ENCODE assay signal across 8 cellular contexts in genomic region chr10:88979153-88979562, GRCh38. TPM values are rescaled to one million over a fixed set of nuclear protein-coding genes. Genes with fewer than 3 reads are reported as not detected.
DNase-seq lines count a peak whose midpoint lies in the region; TF ChIP-seq lines count a peak whose summit lies in the region.

No MANE protein-coding gene starts in this region.

- H3K4me2 ChIP-seq in GM23248 (ENCODE audit: unreplicated experiment), result peak overlapping the region; percentile 60
- H3K4me2 ChIP-seq in skeletal muscle satellite cell (ENCODE audit: low read length), result peak overlapping the region; percentile 62

- no peak overlapping the region for H2AFZ ChIP-seq in GM23248

- in situ Hi-C loops in GM23248 (cut with MboI), result no loop called here

- H3K9me3 Mint-ChIP-seq in activated T-helper 2 cell treated with anti-CD3 and anti-CD28 coated beads, Interferon-gamma antibody, Interleukin-2, Interleukin-4, amounts not matched to agents 10 μg/mL and 5 μg/mL and 100 μg/mL, durations not matched to agents 14 hours and 24 hours and 36 hours, result peaks cover 2% of the 10 kb centered on the region

- no peaks in the 10 kb centered on the region for H3K27me3 ChIP-seq in GM23248 (replicated peaks; ENCODE audit: insufficient read depth)
- no peaks in the 10 kb centered on the region for H3K27me3 ChIP-seq in left ventricle myocardium inferior (ENCODE audit: low read depth)
- H3K27me3 ChIP-seq in skeletal muscle satellite cell (ENCODE audit: control insufficient read depth, insufficient read depth, low read length), result no peaks in the 10 kb centered on the region

- no peak for TF ChIP-seq CTCF in left ventricle myocardium inferior (IDR thresholded peaks at IDR 0.05; ENCODE audit: borderline replicate concordance)
- no peak for TF ChIP-seq CTCF in GM10266 (IDR thresholded peaks at IDR 0.05; ENCODE audit: control insufficient read depth, insufficient read depth, low read depth, missing control alignments)

- 1 to 5% methylated on average over 5 of the region's 5 CpGs for WGBS in GM23248 (ENCODE audit: low coverage in 1 of 2, low lambda C conversion rate in 2 of 2, missing lambda C conversion rate in 2 of 2), 2 experiments

- H3K9ac ChIP-seq in GM23248, result no peak overlapping the region
- peak overlapping the region; percentile 58 for H3K9ac ChIP-seq in skeletal muscle satellite cell (ENCODE audit: low read depth, low read length)

- H3K27ac ChIP-seq in GM23248 (peak overlapping the region; percentile 30), left ventricle myocardium inferior (replicated peaks) (peak overlapping the region; percentile 77)

- H3K4me1 Mint-ChIP-seq in activated T-helper 2 cell treated with anti-CD3 and anti-CD28 coated beads, Interferon-gamma antibody, Interleukin-2, Interleukin-4, amounts not matched to agents 10 μg/mL and 5 μg/mL and 100 μg/mL, durations not matched to agents 14 hours and 24 hours and 36 hours (ENCODE audit: low read depth), result peaks cover 30% of the 10 kb centered on the region

- H3K4me3 ChIP-seq in GM23248, result 0 out of 2 replicates have a peak overlapping the region, but pooled peaks have one; percentile 13
- H3K4me3 ChIP-seq in left ventricle myocardium inferior, result no peak overlapping the region
- H3K4me3 ChIP-seq in skeletal muscle satellite cell (ENCODE audit: low read length), result no peak overlapping the region

- peaks cover 3% of the 10 kb centered on the region for H3K36me3 Mint-ChIP-seq in activated T-helper 2 cell treated with anti-CD3 and anti-CD28 coated beads, Interferon-gamma antibody, Interleukin-2, Interleukin-4, amounts not matched to agents 10 μg/mL and 5 μg/mL and 100 μg/mL, durations not matched to agents 14 hours and 24 hours and 36 hours (ENCODE audit: low read depth)

- H3F3A ChIP-seq in GM23248 (ENCODE audit: insufficient read depth), result peaks cover 39% of the 10 kb centered on the region; the same call in 1 of the 2 replicates

- intact Hi-C loops in activated T-helper 2 cell treated with anti-CD3 and anti-CD28 coated beads, Interferon-gamma antibody, Interleukin-2, Interleukin-4, amounts not matched to agents 10 μg/mL and 5 μg/mL and 100 μg/mL, durations not matched to agents 14 hours and 24 hours and 36 hours (cut with micrococcal nuclease), result no loop called here
- intact Hi-C loops in left ventricle myocardium inferior (cut with micrococcal nuclease), result no loop called here

- H3K27me3 Mint-ChIP-seq in activated T-helper 2 cell treated with anti-CD3 and anti-CD28 coated beads, Interferon-gamma antibody, Interleukin-2, Interleukin-4, amounts not matched to agents 10 μg/mL and 5 μg/mL and 100 μg/mL, durations not matched to agents 14 hours and 24 hours and 36 hours (ENCODE audit: low read depth), result no peaks in the 10 kb centered on the region

- H3K9me2 ChIP-seq in GM23248 (ENCODE audit: insufficient read depth), result no peaks in the 10 kb centered on the region

- DNase-seq in GM23248 (peak; percentile 95), left ventricle myocardium inferior (no peak), GM10266 (ENCODE audit: extremely low spot score) (no peak), NCI-H446 treated with DMSO at 0.1 percent for 48 hours (lab: John Stamatoyannopoulos, UW) (no peak), D341Med (ENCODE audit: low spot score) (no peak)
- DNase-seq in activated T-helper 2 cell treated with anti-CD3 and anti-CD28 coated beads, Interferon-gamma antibody, Interleukin-2, Interleukin-4, amounts not matched to agents 10 μg/mL and 5 μg/mL and 100 μg/mL, durations not matched to agents 14 hours and 24 hours and 36 hours (ENCODE audit: low spot score), result no peak
- no peak for DNase-seq in activated CD4-positive, alpha-beta T cell treated with anti-CD3 and anti-CD28 coated beads, Interleukin-2, amount 50 U/mL, for 1 hour

- H3K79me2 ChIP-seq in GM23248 (ENCODE audit: insufficient read depth), result peaks cover 49% of the 10 kb centered on the region

- H3K36me3 ChIP-seq in GM23248 (ENCODE audit: low read depth), result peaks cover 11% of the 10 kb centered on the region; the same call in 1 of the 2 replicates
- no peaks in the 10 kb centered on the region for H3K36me3 ChIP-seq in left ventricle myocardium inferior
- H3K36me3 ChIP-seq in skeletal muscle satellite cell (ENCODE audit: insufficient read depth, low read length), result no peaks in the 10 kb centered on the region

- H3K4me1 ChIP-seq in GM23248 (ENCODE audit: insufficient read depth), result peaks cover 33% of the 10 kb centered on the region
- H3K4me1 ChIP-seq in left ventricle myocardium inferior, result peaks cover 71% of the 10 kb centered on the region
- peaks cover 38% of the 10 kb centered on the region for H3K4me1 ChIP-seq in skeletal muscle satellite cell (ENCODE audit: control insufficient read depth, insufficient read depth, low read length)

- peak overlapping the region; percentile 19 for H3K27ac Mint-ChIP-seq in activated T-helper 2 cell treated with anti-CD3 and anti-CD28 coated beads, Interferon-gamma antibody, Interleukin-2, Interleukin-4, amounts not matched to agents 10 μg/mL and 5 μg/mL and 100 μg/mL, durations not matched to agents 14 hours and 24 hours and 36 hours

- no peak overlapping the region for H3K4me3 Mint-ChIP-seq in activated T-helper 2 cell treated with anti-CD3 and anti-CD28 coated beads, Interferon-gamma antibody, Interleukin-2, Interleukin-4, amounts not matched to agents 10 μg/mL and 5 μg/mL and 100 μg/mL, durations not matched to agents 14 hours and 24 hours and 36 hours (ENCODE audit: low read depth)

- H3K9me3 ChIP-seq in GM23248 (ENCODE audit: low read depth), result no peaks in the 10 kb centered on the region
- no peaks in the 10 kb centered on the region for H3K9me3 ChIP-seq in left ventricle myocardium inferior (replicated peaks)
- no peaks in the 10 kb centered on the region for H3K9me3 ChIP-seq in skeletal muscle satellite cell (replicated peaks; ENCODE audit: low read length)

- H4K20me1 ChIP-seq in GM23248 (ENCODE audit: insufficient read depth), result no peaks in the 10 kb centered on the region

RNA-seq across cellular contexts. Expression of gene FAS, which starts 11.4 kb away (rescaled TPM):
- total RNA-seq in GM23248 (2014; rRNA removed; shearing (Covaris generic)), result 69.0 and 77.8 TPM in 2 replicates
- 54.5 and 55.4 TPM in 2 replicates for polyA plus RNA-seq in GM23248 (2016; fragmentation: Nextera tagmentation; extraction: Ambion mirVana)
- 20.7 and 22.5 TPM in 2 replicates for total RNA-seq in activated T-helper 2 cell treated with anti-CD3 and anti-CD28 coated beads, Interferon-gamma antibody, Interleukin-2, Interleukin-4, amounts not matched to agents 10 μg/mL and 5 μg/mL and 100 μg/mL, durations not matched to agents 14 hours and 24 hours and 36 hours
- total RNA-seq in left ventricle myocardium inferior, result 3.7 TPM
- 53.7 and 68.2 TPM in 2 replicates for total RNA-seq in skeletal muscle satellite cell (2012; rRNA removed)

RNA-seq across cellular contexts. Expression of gene ACTA2, which starts 26.6 kb away (rescaled TPM):
- total RNA-seq in GM23248 (2014; rRNA removed; shearing (Covaris generic)), result 161 and 164 TPM in 2 replicates
- 249 and 262 TPM in 2 replicates for polyA plus RNA-seq in GM23248 (2016; fragmentation: Nextera tagmentation; extraction: Ambion mirVana)
- total RNA-seq in activated T-helper 2 cell treated with anti-CD3 and anti-CD28 coated beads, Interferon-gamma antibody, Interleukin-2, Interleukin-4, amounts not matched to agents 10 μg/mL and 5 μg/mL and 100 μg/mL, durations not matched to agents 14 hours and 24 hours and 36 hours, result 11.3 and 11.9 TPM in 2 replicates
- total RNA-seq in left ventricle myocardium inferior, result 89.4 TPM
- 38.8 and 123 TPM in 2 replicates for total RNA-seq in skeletal muscle satellite cell (2012; rRNA removed)
